In the genomic region with DNA sequence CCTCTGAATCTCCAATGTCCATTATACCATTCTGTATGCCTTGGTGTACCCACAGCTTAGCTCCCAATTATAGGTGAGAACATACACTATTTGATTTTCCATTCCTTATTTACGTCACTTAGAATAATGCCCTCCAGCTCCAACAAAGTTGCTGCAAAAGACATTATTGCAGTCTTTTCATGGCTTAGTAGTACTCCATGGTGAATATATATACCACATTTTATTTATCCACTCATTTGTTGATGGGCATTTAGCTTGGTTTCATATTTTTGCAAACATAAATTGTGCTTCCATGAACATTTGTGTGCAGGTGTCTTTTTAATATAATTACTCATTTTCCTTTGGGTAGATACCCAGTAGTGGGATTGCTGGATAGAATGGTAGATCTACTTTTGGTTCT, we compare ENCODE assay signal across 3 cellular contexts.
"Had no signal": no experiment of that assay in that cellular context is flagged by ENCODE, and none has a peak within 500 bp of the region (broad histone marks: within the 10 kb centered on the region; RNA-seq: fewer than 3 reads in every experiment).

No MANE protein-coding gene starts in this region.

- H3K4me3 ChIP-seq: GM12878 had no signal

- DNase-seq: GDM1, GF-D8 had no signal

- ATAC-seq: GM12878 had no signal
